ENCODE assay signal across 8 cellular contexts in the genomic region with DNA sequence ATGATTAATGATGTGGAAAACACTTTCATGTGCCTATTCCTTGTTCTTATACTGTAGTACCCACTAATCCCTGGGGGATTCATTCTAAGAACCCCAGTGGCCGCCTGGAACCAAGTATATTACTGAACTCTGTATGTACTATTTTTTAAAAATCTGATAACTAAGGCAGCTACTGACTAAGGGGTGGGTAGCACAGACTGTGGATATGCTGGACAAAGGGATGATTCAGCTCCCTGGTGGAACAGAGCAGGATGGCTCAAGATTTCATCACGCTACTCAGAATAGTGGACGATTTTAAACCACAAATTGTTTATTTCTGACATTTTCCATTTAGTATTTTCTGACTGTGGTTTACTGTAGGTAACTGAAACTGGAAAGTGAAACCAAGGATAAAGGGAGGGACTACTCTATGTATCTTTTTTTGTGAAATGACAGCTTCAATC. TPM values are rescaled to one million over a fixed set of nuclear protein-coding genes. Genes with fewer than 3 reads are reported as not detected.
DNase-seq lines count a peak whose midpoint lies in the region; TF ChIP-seq lines count a peak whose summit lies in the region.
"Had no signal": no experiment of that assay in that cellular context is flagged by ENCODE, and none has a peak within 500 bp of the region (broad histone marks: within the 10 kb centered on the region; RNA-seq: fewer than 3 reads in every experiment).

No MANE protein-coding gene starts in this region.

- H3K4me1 ChIP-seq in osteoblast (ENCODE audit: insufficient read depth, low read length): peaks cover 24% of the 10 kb centered on the region

- H3K36me3 ChIP-seq in GM06990 (ENCODE audit: control insufficient read depth, insufficient read depth, low read length) (no peaks in the 10 kb centered on the region), osteoblast (ENCODE audit: insufficient read depth, low read length) (no peaks in the 10 kb centered on the region)
- H3K36me3 ChIP-seq: left lung had no signal

- H4K20me1 ChIP-seq in osteoblast (ENCODE audit: insufficient read depth, low read length): no peaks in the 10 kb centered on the region

- TF ChIP-seq CTCF in GM06990 (IDR thresholded peaks at IDR 0.05; ENCODE audit: insufficient read depth, low read length, poor library complexity, severe bottlenecking) (no peak), osteoblast (IDR thresholded peaks at IDR 0.05; ENCODE audit: extremely low read depth, low read depth, low read length) (no peak)

- no peaks in the 10 kb centered on the region for H3K79me2 ChIP-seq in osteoblast (ENCODE audit: insufficient read depth, low read length)

- DNase-seq in GM06990 (ENCODE audit: extremely low read depth, insufficient read length) (peak; percentile 41), MV-4-11 (lab: John Stamatoyannopoulos, UW) (peak; percentile 96), amniotic epithelial cell (ENCODE audit: low read depth) (peak; percentile 99), osteoblast (ENCODE audit: insufficient read length, low spot score, missing footprints) (no peak), Ammon's horn (ENCODE audit: low spot score) (no peak), GDM1 (lab: John Stamatoyannopoulos, UW) (no peak), cerebellar cortex (ENCODE audit: low spot score) (no peak)
- DNase-seq: left lung had no signal

- H3K4me3 ChIP-seq in GM06990 (replicated peaks; ENCODE audit: low read depth, low read length) (no peak overlapping the region), osteoblast (ENCODE audit: insufficient read depth, low read length) (no peak overlapping the region)
- H3K4me3 ChIP-seq: left lung had no signal

- H3K9me3 ChIP-seq in osteoblast (ENCODE audit: low read depth, low read length): no peaks in the 10 kb centered on the region

- no peaks in the 10 kb centered on the region for H3K27me3 ChIP-seq in GM06990 (replicated peaks; ENCODE audit: control insufficient read depth, insufficient read depth, low read length)
- no peaks in the 10 kb centered on the region for H3K27me3 ChIP-seq in osteoblast (ENCODE audit: insufficient read depth, low read length)
- H3K27me3 ChIP-seq: left lung had no signal

- no peak overlapping the region for H2AFZ ChIP-seq in osteoblast (ENCODE audit: low read length)

- peak overlapping the region; percentile 13 for H3K4me2 ChIP-seq in osteoblast (ENCODE audit: insufficient read depth, low read length)

- H3K27ac ChIP-seq in osteoblast (ENCODE audit: low read depth, low read length): peak overlapping the region; percentile 84
- H3K27ac ChIP-seq: left lung had no signal

RNA-seq across cellular contexts. Expression of a gene that starts 41.8 kb away (rescaled TPM):
- total RNA-seq in osteoblast: 121 and 136 TPM in 2 replicates

Comparison
In these comparisons a context has a peak if more than half of its experiments do, and no peak if none do; other contexts are left out.
1. DNase-seq: peak in GM06990 (single experiment), MV-4-11 (single experiment) and amniotic epithelial cell (single experiment); none in osteoblast (single experiment), Ammon's horn (single experiment), GDM1 (single experiment) and cerebellar cortex (single experiment).